23 cellular contexts compared by ENCODE assay signal in the genomic region with DNA sequence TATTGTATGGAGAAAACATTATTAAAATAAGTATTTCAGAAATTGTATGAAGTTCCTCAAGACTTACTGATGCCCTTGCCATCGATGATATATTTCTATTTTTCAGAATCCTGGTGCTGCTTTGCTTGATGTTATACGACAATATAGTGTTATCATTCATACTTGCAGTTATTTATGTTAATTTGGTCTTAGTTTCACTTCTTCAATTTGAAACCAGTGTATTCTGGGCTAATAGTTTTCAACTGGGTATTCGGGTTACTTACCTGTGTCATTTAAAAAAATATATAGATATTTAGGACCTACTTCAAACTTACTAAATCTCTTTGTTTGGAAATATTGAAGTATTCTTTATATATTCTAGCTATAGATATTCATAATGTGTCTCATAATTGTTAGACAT.
"Had no signal": no experiment of that assay in that cellular context is flagged by ENCODE, and none has a peak within 500 bp of the region (broad histone marks: within the 10 kb centered on the region; RNA-seq: fewer than 3 reads in every experiment).

No MANE protein-coding gene starts in this region.

- ATAC-seq: HepG2, Right ventricle myocardium inferior, SK-N-SH treated with all-trans-retinoic acid at 6 μM for 48 hours had no signal

- FAIRE-seq: HepG2 had no signal

- H2AFZ ChIP-seq: PC-9 had no signal

- H3K36me3 ChIP-seq: Peyer's patch, SJCRH30 had no signal

- H3K9me3 ChIP-seq: Peyer's patch, SJCRH30 had no signal

- H3K4me2 ChIP-seq: PC-9 had no signal

- H3K4me3 ChIP-seq: PC-9, Peyer's patch, SJCRH30 had no signal

- H3K27me3 ChIP-seq: Peyer's patch, SJCRH30 had no signal

- H3K4me1 ChIP-seq: Peyer's patch, SJCRH30 had no signal

- DNase-seq: IMR-90, Kasumi-1, KG1, MV-4-11, NCI-H1092, NCI-H1105 treated with DMSO at 0.1 percent for 48 hours, NCI-H1417 treated with DMSO at 0.1 percent for 48 hours, NCI-H146, NCI-H1694 treated with DMSO at 0.1 percent for 48 hours, NCI-H1930, NCI-H2081, NCI-H2107, NCI-H2227 treated with DMSO at 0.1 percent for 48 hours, NCI-H526 treated with DMSO at 0.1 percent for 48 hours, NCI-H748 treated with DMSO at 0.1 percent for 48 hours, OCI-M1, PC-9, Peyer's patch, SHP77 treated with DMSO at 0.1 percent for 48 hours, SJCRH30 had no signal

- H3K27ac ChIP-seq: PC-9, Peyer's patch, SJCRH30 had no signal
